1 cellular context compared by ENCODE assay signal in the genomic region with DNA sequence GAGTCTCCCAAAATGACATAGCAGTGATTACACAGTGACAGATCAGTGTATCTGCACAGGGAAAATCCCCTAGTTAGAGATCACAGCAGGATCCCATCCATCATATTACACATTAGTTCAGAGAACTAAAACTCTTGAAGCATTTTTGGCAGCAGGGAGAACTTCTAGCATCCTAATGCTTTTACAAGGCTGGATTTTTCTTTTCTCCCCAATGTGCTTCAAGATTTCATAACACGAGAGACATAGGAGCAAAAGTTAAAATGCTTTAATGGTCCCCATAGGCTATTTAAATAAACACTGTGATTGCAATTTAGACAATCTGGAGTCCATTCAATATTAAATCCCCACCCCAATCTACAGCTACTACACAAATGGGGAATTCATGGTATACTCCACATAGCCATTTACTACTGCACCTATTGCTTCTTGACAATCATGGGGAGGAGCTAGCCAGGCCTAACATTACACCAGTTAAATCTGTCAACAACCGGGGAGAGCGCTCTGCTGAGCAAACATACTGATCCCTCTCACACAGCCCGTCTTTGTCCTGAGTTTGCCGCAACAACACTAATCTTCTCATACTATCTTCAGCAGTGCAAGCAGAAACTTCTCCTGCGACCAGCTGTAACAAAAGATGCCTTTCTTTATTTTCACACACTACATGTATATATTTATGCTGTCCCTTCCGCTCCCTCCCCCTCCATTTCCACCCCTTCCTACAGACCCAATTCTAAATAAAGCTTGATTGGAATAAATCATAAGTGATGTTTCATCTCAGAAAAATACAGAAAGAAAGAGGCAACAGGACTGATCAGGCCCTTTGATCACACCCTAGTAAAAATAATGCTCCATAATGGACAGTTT.
TF ChIP-seq lines count a peak whose summit lies in the region.

No MANE protein-coding gene starts in this region.

TF ChIP-seq in HepG2, 621 proteins besides CTCF, POLR2A, EP300 and RAD21 (continued from another document and continues in another):
- TF ChIP-seq FOXO4 (CRISPR knock-in tag; conservative IDR thresholded peaks at IDR 0.05): no peak
- TF ChIP-seq ZNF10 (CRISPR knock-in tag; IDR thresholded peaks at IDR 0.05; ENCODE audit: borderline replicate concordance, low read depth): no peak
- TF ChIP-seq, protein P1, sequence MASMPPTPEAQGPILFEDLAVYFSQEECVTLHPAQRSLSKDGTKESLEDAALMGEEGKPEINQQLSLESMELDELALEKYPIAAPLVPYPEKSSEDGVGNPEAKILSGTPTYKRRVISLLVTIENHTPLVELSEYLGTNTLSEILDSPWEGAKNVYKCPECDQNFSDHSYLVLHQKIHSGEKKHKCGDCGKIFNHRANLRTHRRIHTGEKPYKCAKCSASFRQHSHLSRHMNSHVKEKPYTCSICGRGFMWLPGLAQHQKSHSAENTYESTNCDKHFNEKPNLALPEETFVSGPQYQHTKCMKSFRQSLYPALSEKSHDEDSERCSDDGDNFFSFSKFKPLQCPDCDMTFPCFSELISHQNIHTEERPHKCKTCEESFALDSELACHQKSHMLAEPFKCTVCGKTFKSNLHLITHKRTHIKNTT (CRISPR knock-in tag; IDR thresholded peaks at IDR 0.05): no peak
- no peak for TF ChIP-seq MED8 (CRISPR knock-in tag; IDR thresholded peaks at IDR 0.05; ENCODE audit: insufficient replicate concordance)
- 0 out of 2 replicates have a peak, but pooled peaks have one; percentile 23 for TF ChIP-seq BRD4 (CRISPR knock-in tag; IDR thresholded peaks at IDR 0.05)
- TF ChIP-seq, protein P2, sequence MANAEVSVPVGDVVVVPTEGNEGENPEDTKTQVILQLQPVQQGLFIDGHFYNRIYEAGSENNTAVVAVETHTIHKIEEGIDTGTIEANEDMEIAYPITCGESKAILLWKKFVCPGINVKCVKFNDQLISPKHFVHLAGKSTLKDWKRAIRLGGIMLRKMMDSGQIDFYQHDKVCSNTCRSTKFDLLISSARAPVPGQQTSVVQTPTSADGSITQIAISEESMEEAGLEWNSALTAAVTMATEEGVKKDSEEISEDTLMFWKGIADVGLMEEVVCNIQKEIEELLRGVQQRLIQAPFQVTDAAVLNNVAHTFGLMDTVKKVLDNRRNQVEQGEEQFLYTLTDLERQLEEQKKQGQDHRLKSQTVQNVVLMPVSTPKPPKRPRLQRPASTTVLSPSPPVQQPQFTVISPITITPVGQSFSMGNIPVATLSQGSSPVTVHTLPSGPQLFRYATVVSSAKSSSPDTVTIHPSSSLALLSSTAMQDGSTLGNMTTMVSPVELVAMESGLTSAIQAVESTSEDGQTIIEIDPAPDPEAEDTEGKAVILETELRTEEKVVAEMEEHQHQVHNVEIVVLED (CRISPR knock-in tag; IDR thresholded peaks at IDR 0.05; ENCODE audit: borderline replicate concordance): no peak
- no peak for TF ChIP-seq MAFG (CRISPR knock-in tag; IDR thresholded peaks at IDR 0.05)
- TF ChIP-seq PAF1 (CRISPR knock-in tag; IDR thresholded peaks at IDR 0.05): no peak
- no peak for TF ChIP-seq WIZ (CRISPR knock-in tag; IDR thresholded peaks at IDR 0.05)
- no peak for TF ChIP-seq ZNF101 (CRISPR knock-in tag; IDR thresholded peaks at IDR 0.05; ENCODE audit: borderline replicate concordance, low read depth)
- TF ChIP-seq, protein P3, sequence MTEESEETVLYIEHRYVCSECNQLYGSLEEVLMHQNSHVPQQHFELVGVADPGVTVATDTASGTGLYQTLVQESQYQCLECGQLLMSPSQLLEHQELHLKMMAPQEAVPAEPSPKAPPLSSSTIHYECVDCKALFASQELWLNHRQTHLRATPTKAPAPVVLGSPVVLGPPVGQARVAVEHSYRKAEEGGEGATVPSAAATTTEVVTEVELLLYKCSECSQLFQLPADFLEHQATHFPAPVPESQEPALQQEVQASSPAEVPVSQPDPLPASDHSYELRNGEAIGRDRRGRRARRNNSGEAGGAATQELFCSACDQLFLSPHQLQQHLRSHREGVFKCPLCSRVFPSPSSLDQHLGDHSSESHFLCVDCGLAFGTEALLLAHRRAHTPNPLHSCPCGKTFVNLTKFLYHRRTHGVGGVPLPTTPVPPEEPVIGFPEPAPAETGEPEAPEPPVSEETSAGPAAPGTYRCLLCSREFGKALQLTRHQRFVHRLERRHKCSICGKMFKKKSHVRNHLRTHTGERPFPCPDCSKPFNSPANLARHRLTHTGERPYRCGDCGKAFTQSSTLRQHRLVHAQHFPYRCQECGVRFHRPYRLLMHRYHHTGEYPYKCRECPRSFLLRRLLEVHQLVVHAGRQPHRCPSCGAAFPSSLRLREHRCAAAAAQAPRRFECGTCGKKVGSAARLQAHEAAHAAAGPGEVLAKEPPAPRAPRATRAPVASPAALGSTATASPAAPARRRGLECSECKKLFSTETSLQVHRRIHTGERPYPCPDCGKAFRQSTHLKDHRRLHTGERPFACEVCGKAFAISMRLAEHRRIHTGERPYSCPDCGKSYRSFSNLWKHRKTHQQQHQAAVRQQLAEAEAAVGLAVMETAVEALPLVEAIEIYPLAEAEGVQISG (CRISPR knock-in tag; IDR thresholded peaks at IDR 0.05): peak; percentile 72; the same call in 1 of the 2 replicates
- no peak for TF ChIP-seq ZNF224 (CRISPR knock-in tag; IDR thresholded peaks at IDR 0.05)
- TF ChIP-seq NBN (conservative IDR thresholded peaks at IDR 0.05): no peak
- no peak for TF ChIP-seq ZNF605 (CRISPR knock-in tag; IDR thresholded peaks at IDR 0.05)
- no peak for TF ChIP-seq ZNF44 (CRISPR knock-in tag; IDR thresholded peaks at IDR 0.05)
- TF ChIP-seq PITX1 (CRISPR knock-in tag; IDR thresholded peaks at IDR 0.05): peak; percentile 98
- no peak for TF ChIP-seq POLR2G (IDR thresholded peaks at IDR 0.05; ENCODE audit: low read depth, low read length)
- TF ChIP-seq, protein P4, sequence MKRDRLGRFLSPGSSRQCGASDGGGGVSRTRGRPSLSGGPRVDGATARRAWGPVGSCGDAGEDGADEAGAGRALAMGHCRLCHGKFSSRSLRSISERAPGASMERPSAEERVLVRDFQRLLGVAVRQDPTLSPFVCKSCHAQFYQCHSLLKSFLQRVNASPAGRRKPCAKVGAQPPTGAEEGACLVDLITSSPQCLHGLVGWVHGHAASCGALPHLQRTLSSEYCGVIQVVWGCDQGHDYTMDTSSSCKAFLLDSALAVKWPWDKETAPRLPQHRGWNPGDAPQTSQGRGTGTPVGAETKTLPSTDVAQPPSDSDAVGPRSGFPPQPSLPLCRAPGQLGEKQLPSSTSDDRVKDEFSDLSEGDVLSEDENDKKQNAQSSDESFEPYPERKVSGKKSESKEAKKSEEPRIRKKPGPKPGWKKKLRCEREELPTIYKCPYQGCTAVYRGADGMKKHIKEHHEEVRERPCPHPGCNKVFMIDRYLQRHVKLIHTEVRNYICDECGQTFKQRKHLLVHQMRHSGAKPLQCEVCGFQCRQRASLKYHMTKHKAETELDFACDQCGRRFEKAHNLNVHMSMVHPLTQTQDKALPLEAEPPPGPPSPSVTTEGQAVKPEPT (CRISPR knock-in tag; IDR thresholded peaks at IDR 0.05; ENCODE audit: low read depth): no peak; the same call in 1 of the 2 replicates
- no peak for TF ChIP-seq ZNF678 (CRISPR knock-in tag; IDR thresholded peaks at IDR 0.05)
- TF ChIP-seq POLR2AphosphoS5 (IDR thresholded peaks at IDR 0.05; ENCODE audit: low read depth, low read length): peak; percentile 48; the same call in 1 of the 2 replicates
- TF ChIP-seq POLR2AphosphoS2 (IDR thresholded peaks at IDR 0.05; ENCODE audit: low read depth, low read length): no peak
- TF ChIP-seq IKZF1 (IDR thresholded peaks at IDR 0.05): no peak
- TF ChIP-seq, protein P5, sequence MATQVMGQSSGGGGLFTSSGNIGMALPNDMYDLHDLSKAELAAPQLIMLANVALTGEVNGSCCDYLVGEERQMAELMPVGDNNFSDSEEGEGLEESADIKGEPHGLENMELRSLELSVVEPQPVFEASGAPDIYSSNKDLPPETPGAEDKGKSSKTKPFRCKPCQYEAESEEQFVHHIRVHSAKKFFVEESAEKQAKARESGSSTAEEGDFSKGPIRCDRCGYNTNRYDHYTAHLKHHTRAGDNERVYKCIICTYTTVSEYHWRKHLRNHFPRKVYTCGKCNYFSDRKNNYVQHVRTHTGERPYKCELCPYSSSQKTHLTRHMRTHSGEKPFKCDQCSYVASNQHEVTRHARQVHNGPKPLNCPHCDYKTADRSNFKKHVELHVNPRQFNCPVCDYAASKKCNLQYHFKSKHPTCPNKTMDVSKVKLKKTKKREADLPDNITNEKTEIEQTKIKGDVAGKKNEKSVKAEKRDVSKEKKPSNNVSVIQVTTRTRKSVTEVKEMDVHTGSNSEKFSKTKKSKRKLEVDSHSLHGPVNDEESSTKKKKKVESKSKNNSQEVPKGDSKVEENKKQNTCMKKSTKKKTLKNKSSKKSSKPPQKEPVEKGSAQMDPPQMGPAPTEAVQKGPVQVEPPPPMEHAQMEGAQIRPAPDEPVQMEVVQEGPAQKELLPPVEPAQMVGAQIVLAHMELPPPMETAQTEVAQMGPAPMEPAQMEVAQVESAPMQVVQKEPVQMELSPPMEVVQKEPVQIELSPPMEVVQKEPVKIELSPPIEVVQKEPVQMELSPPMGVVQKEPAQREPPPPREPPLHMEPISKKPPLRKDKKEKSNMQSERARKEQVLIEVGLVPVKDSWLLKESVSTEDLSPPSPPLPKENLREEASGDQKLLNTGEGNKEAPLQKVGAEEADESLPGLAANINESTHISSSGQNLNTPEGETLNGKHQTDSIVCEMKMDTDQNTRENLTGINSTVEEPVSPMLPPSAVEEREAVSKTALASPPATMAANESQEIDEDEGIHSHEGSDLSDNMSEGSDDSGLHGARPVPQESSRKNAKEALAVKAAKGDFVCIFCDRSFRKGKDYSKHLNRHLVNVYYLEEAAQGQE (IDR thresholded peaks at IDR 0.05; ENCODE audit: borderline replicate concordance in 1 of 2, low read depth in 1 of 2, low read length in 2 of 2): peak in 1 of 2 experiments; percentile 53; a peak in 1 of 4 replicates
- no peak for TF ChIP-seq ZNF556 (CRISPR knock-in tag; IDR thresholded peaks at IDR 0.05; ENCODE audit: borderline replicate concordance)
- peak; percentile 83 for TF ChIP-seq ZNF644 (CRISPR knock-in tag; IDR thresholded peaks at IDR 0.05; ENCODE audit: low read depth)
- TF ChIP-seq ZNF383 (CRISPR knock-in tag; IDR thresholded peaks at IDR 0.05; ENCODE audit: borderline replicate concordance): no peak
- no peak for TF ChIP-seq SP2 (CRISPR knock-in tag; IDR thresholded peaks at IDR 0.05)
- TF ChIP-seq RBFOX2 (IDR thresholded peaks at IDR 0.05; ENCODE audit: low read depth, low read length): no peak
- TF ChIP-seq ZNF850 (CRISPR knock-in tag; conservative IDR thresholded peaks at IDR 0.05): no peak
- TF ChIP-seq ZNF619 (CRISPR knock-in tag; IDR thresholded peaks at IDR 0.05): no peak
- TF ChIP-seq, protein P6, sequence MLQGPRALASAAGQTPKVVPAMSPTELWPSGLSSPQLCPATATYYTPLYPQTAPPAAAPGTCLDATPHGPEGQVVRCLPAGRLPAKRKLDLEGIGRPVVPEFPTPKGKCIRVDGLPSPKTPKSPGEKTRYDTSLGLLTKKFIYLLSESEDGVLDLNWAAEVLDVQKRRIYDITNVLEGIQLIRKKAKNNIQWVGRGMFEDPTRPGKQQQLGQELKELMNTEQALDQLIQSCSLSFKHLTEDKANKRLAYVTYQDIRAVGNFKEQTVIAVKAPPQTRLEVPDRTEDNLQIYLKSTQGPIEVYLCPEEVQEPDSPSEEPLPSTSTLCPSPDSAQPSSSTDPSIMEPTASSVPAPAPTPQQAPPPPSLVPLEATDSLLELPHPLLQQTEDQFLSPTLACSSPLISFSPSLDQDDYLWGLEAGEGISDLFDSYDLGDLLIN (CRISPR knock-in tag; IDR thresholded peaks at IDR 0.05; ENCODE audit: borderline replicate concordance): no peak
- peak; percentile 89 for TF ChIP-seq POGZ (CRISPR knock-in tag; IDR thresholded peaks at IDR 0.05)
- TF ChIP-seq TP53 (CRISPR knock-in tag; conservative IDR thresholded peaks at IDR 0.05): no peak
- TF ChIP-seq TBL1XR1 (IDR thresholded peaks at IDR 0.05; ENCODE audit: borderline replicate concordance, low read length, partially characterized antibody): no peak
- no peak for TF ChIP-seq CAMTA2 (CRISPR knock-in tag; IDR thresholded peaks at IDR 0.05; ENCODE audit: borderline replicate concordance)
- no peak for TF ChIP-seq ZNF737 (CRISPR knock-in tag; IDR thresholded peaks at IDR 0.05; ENCODE audit: borderline replicate concordance)
- peak; percentile 59; the same call in 1 of the 2 replicates for TF ChIP-seq DMAP1 (CRISPR knock-in tag; IDR thresholded peaks at IDR 0.05)
- no peak for TF ChIP-seq MTF2 (CRISPR knock-in tag; IDR thresholded peaks at IDR 0.05; ENCODE audit: borderline replicate concordance)
- TF ChIP-seq NFIC (IDR thresholded peaks at IDR 0.05; ENCODE audit: low read length): peak; percentile 88
- TF ChIP-seq SP1 (IDR thresholded peaks at IDR 0.05): no peak
- TF ChIP-seq SP1 (CRISPR knock-in tag; IDR thresholded peaks at IDR 0.05): no peak
- TF ChIP-seq, protein P7, sequence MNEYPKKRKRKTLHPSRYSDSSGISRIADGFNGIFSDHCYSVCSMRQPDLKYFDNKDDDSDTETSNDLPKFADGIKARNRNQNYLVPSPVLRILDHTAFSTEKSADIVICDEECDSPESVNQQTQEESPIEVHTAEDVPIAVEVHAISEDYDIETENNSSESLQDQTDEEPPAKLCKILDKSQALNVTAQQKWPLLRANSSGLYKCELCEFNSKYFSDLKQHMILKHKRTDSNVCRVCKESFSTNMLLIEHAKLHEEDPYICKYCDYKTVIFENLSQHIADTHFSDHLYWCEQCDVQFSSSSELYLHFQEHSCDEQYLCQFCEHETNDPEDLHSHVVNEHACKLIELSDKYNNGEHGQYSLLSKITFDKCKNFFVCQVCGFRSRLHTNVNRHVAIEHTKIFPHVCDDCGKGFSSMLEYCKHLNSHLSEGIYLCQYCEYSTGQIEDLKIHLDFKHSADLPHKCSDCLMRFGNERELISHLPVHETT (CRISPR knock-in tag; conservative IDR thresholded peaks at IDR 0.05): peak; percentile 54; the same call in 1 of the 2 replicates
- no peak for TF ChIP-seq ZUFSP (CRISPR knock-in tag; IDR thresholded peaks at IDR 0.05; ENCODE audit: borderline replicate concordance)
- no peak for TF ChIP-seq ADNP (CRISPR knock-in tag; IDR thresholded peaks at IDR 0.05)
- TF ChIP-seq RORA (CRISPR knock-in tag; IDR thresholded peaks at IDR 0.05): no peak
- peak; percentile 87 for TF ChIP-seq ZNF761 (CRISPR knock-in tag; conservative IDR thresholded peaks at IDR 0.05)
- TF ChIP-seq CENPX (CRISPR knock-in tag; IDR thresholded peaks at IDR 0.05): no peak
